ENCODE assay signal across 20 cellular contexts in genomic region chr10:8282340-8282739, GRCh38.
DNase-seq lines count a peak whose midpoint lies in the region; ATAC-seq and TF ChIP-seq lines count a peak whose summit lies in the region.
"Had no signal": no experiment of that assay in that cellular context is flagged by ENCODE, and none has a peak within 500 bp of the region (broad histone marks: within the 10 kb centered on the region; RNA-seq: fewer than 3 reads in every experiment).

No MANE protein-coding gene starts in this region.

- peak overlapping the region; percentile 65 for H2BK120ac ChIP-seq in trophoblast cell (ENCODE audit: insufficient read depth, low read length, poor library complexity)

- H3K4me1 ChIP-seq in DND-41 (ENCODE audit: insufficient read depth, low read length) (peaks cover 16% of the 10 kb centered on the region), trophoblast cell (ENCODE audit: control insufficient read depth in 1 of 2, insufficient read depth in 2 of 2, low read length in 2 of 2) (peaks cover 8 to 10% of the 10 kb centered on the region in 2 experiments)
- H3K4me1 ChIP-seq: BLaER1 had no signal

- H3K9me3 Mint-ChIP-seq in activated T-helper 17 cell treated with anti-CD3 and anti-CD28 coated beads, Interleukin-2, amount 50 U/mL, for 72 hours, result no peaks in the 10 kb centered on the region
- H3K9me3 Mint-ChIP-seq: CD4-positive, CD25-positive, alpha-beta regulatory T cell; CD8-positive, alpha-beta T cell; GM23338; H9 had no signal

- DNase-seq in DND-41 (peak; percentile 34), trophoblast cell (no peak), AG08395 (ENCODE audit: low spot score) (no peak), dermis blood vessel endothelial cell (no peak), kidney glomerular epithelial cell (lab: John Stamatoyannopoulos, UW) (no peak)
- DNase-seq: Caco-2; CD8-positive, alpha-beta T cell; DMS153; EL; GDM1; H9 had no signal

- H3K4me3 ChIP-seq in DND-41 (ENCODE audit: low read depth in 1 of 2, low read length in 2 of 2), result no peak overlapping the region
- H3K4me3 ChIP-seq in trophoblast cell (ENCODE audit: low read depth, low read length), result no peak overlapping the region
- H3K4me3 ChIP-seq: BLaER1, GM12878, GM23338 had no signal

- H4K20me1 ChIP-seq in DND-41 (ENCODE audit: insufficient read depth, low read length), result no peaks in the 10 kb centered on the region
- H4K20me1 ChIP-seq: BLaER1 had no signal

- H4K12ac ChIP-seq in trophoblast cell (ENCODE audit: low read depth, low read length), result no peak overlapping the region

- H4K91ac ChIP-seq in trophoblast cell (ENCODE audit: low read depth, low read length), result peak overlapping the region; percentile 89

- H2BK5ac ChIP-seq in trophoblast cell (ENCODE audit: low read depth, low read length, poor library complexity), result peak overlapping the region; percentile 53

- H3K9ac ChIP-seq in DND-41 (ENCODE audit: low read depth, low read length), result no peak overlapping the region
- H3K9ac ChIP-seq in trophoblast cell (ENCODE audit: low read length), result no peak overlapping the region
- H3K9ac ChIP-seq: BLaER1 had no signal

- peak; percentile 61; the same call in 2 of the 3 replicates for ATAC-seq in DND-41 (ENCODE audit: insufficient read depth, low read depth)
- no peak for ATAC-seq in activated T-helper 17 cell treated with anti-CD3 and anti-CD28 coated beads, Interleukin-2, amount 50 U/mL, for 72 hours (replicated peaks)
- ATAC-seq: CD8-positive, alpha-beta T cell; GM12878; GM23338; HCT116 had no signal

- no peaks in the 10 kb centered on the region for H3K9me3 ChIP-seq in DND-41 (ENCODE audit: insufficient read depth, low read length, severe bottlenecking)
- H3K9me3 ChIP-seq in KOPT-K1 (ENCODE audit: insufficient read depth, low read length, poor library complexity, severe bottlenecking), result peaks cover 5% of the 10 kb centered on the region
- H3K9me3 ChIP-seq in trophoblast cell (ENCODE audit: insufficient read depth, low read depth, low read length), result no peaks in the 10 kb centered on the region
- H3K9me3 ChIP-seq: BLaER1, Caco-2 had no signal

- H3K36me3 Mint-ChIP-seq in activated T-helper 17 cell treated with anti-CD3 and anti-CD28 coated beads, Interleukin-2, amount 50 U/mL, for 72 hours (ENCODE audit: low read depth), result no peaks in the 10 kb centered on the region
- H3K36me3 Mint-ChIP-seq: CD4-positive, CD25-positive, alpha-beta regulatory T cell; CD8-positive, alpha-beta T cell had no signal

- peak overlapping the region; percentile 11 for H2AK5ac ChIP-seq in trophoblast cell (ENCODE audit: low read length)

- H3K79me1 ChIP-seq in trophoblast cell (ENCODE audit: low read length), result peaks cover 33% of the 10 kb centered on the region

- H3K79me2 ChIP-seq in DND-41 (ENCODE audit: insufficient read depth, low read length), result no peaks in the 10 kb centered on the region
- H3K79me2 ChIP-seq in trophoblast cell (ENCODE audit: control insufficient read depth, insufficient read depth, low read length, poor library complexity), result no peaks in the 10 kb centered on the region

- no peaks in the 10 kb centered on the region for H3K36me3 ChIP-seq in DND-41 (ENCODE audit: insufficient read depth, low read length)
- H3K36me3 ChIP-seq in KOPT-K1 (ENCODE audit: insufficient read depth, low read length), result no peaks in the 10 kb centered on the region
- no peaks in the 10 kb centered on the region for H3K36me3 ChIP-seq in trophoblast cell (ENCODE audit: control insufficient read depth in 1 of 2, insufficient read depth in 2 of 2, low read length in 2 of 2)
- H3K36me3 ChIP-seq: BLaER1 had no signal

- H3K14ac ChIP-seq in trophoblast cell (ENCODE audit: low read length), result peak overlapping the region; percentile 29

- peaks cover 24% of the 10 kb centered on the region for H3K4me1 Mint-ChIP-seq in activated T-helper 17 cell treated with anti-CD3 and anti-CD28 coated beads, Interleukin-2, amount 50 U/mL, for 72 hours
- H3K4me1 Mint-ChIP-seq: B cell, GM23338 had no signal

- TF ChIP-seq CTCF in DND-41 (IDR thresholded peaks at IDR 0.05; ENCODE audit: borderline replicate concordance, extremely low read depth, low read length, poor library complexity, severe bottlenecking), result no peak

- H3K23ac ChIP-seq in trophoblast cell (ENCODE audit: low read length), result no peak overlapping the region

- H3K27me3 ChIP-seq in DND-41 (ENCODE audit: insufficient read depth, low read length, poor library complexity) (no peaks in the 10 kb centered on the region), trophoblast cell (ENCODE audit: insufficient read depth, low read length) (no peaks in the 10 kb centered on the region)
- H3K27me3 ChIP-seq: BLaER1 had no signal

- no peak overlapping the region for H3K27ac Mint-ChIP-seq in activated T-helper 17 cell treated with anti-CD3 and anti-CD28 coated beads, Interleukin-2, amount 50 U/mL, for 72 hours
- H3K27ac Mint-ChIP-seq: B cell; CD8-positive, alpha-beta T cell; GM23338; H9 had no signal

- 0 out of 2 replicates have a peak overlapping the region, but pooled peaks have one; percentile 11 for H3K27ac ChIP-seq in DND-41 (ENCODE audit: low read length)
- peak overlapping the region; percentile 9 for H3K27ac ChIP-seq in KOPT-K1 (ENCODE audit: low read depth, low read length, poor library complexity, severe bottlenecking)
- peak overlapping the region; percentile 61 for H3K27ac ChIP-seq in trophoblast cell (ENCODE audit: low read depth, low read length)
- H3K27ac ChIP-seq: BLaER1, C4-2B had no signal

- peak overlapping the region; percentile 5 for H2BK12ac ChIP-seq in trophoblast cell (ENCODE audit: low read length)

- H3K18ac ChIP-seq in trophoblast cell (ENCODE audit: low read length), result peak overlapping the region; percentile 28

- H2AFZ ChIP-seq in DND-41 (ENCODE audit: low read depth, low read length) (peak overlapping the region; percentile 10; the same call in 1 of the 2 replicates), trophoblast cell (ENCODE audit: insufficient read depth, low read length, poor library complexity) (no peak overlapping the region)
- H2AFZ ChIP-seq: GM23338 had no signal

- no peak overlapping the region for H4K8ac ChIP-seq in trophoblast cell (ENCODE audit: low read depth, low read length)

- peak overlapping the region; percentile 10 for H3K4me3 Mint-ChIP-seq in activated T-helper 17 cell treated with anti-CD3 and anti-CD28 coated beads, Interleukin-2, amount 50 U/mL, for 72 hours
- H3K4me3 Mint-ChIP-seq: B cell; CD4-positive, CD25-positive, alpha-beta regulatory T cell; CD8-positive, alpha-beta T cell; GM23338; H9 had no signal

- H3K4ac ChIP-seq in trophoblast cell (ENCODE audit: low read depth, low read length), result peak overlapping the region; percentile 38

- H3K27me3 Mint-ChIP-seq in activated T-helper 17 cell treated with anti-CD3 and anti-CD28 coated beads, Interleukin-2, amount 50 U/mL, for 72 hours, result no peaks in the 10 kb centered on the region
- H3K27me3 Mint-ChIP-seq: CD4-positive, CD25-positive, alpha-beta regulatory T cell had no signal

- WGBS in trophoblast cell (ENCODE audit: extremely low coverage, insufficient coverage, insufficient read length), result no CpG with 5 or more reads among the region's 4 CpGs

- no peak overlapping the region for H3K4me2 ChIP-seq in DND-41 (ENCODE audit: insufficient read depth, low read length)
- H3K4me2 ChIP-seq in trophoblast cell (ENCODE audit: low read length), result no peak overlapping the region
- H3K4me2 ChIP-seq: BLaER1, GM23338 had no signal

Comparison
In these comparisons a context has a peak if more than half of its experiments do, and no peak if none do; other contexts are left out.
1. H3K27ac ChIP-seq: peak in every context shown above with its lines; median percentile 61 in trophoblast cell; 11 in DND-41; 9 in KOPT-K1.